ENCODE assay signal across 1 cellular context in genomic region chr15:75204340-75205063, GRCh38.
TF ChIP-seq lines count a peak whose summit lies in the region.

No MANE protein-coding gene starts in this region.

TF ChIP-seq in GM12878, 131 proteins besides CTCF, POLR2A, EP300 and RAD21 (continued from another document and continues in another):
- TF ChIP-seq BCL3 (IDR thresholded peaks at IDR 0.05; ENCODE audit: borderline replicate concordance, insufficient read depth, low read depth, low read length, poor library complexity, severe bottlenecking) (peak; percentile 11), RCOR1 (conservative IDR thresholded peaks at IDR 0.05; ENCODE audit: low read depth, low read length) (0 out of 2 replicates have a peak, but pooled peaks have one; percentile 39), PBX3 (IDR thresholded peaks at IDR 0.05; ENCODE audit: insufficient replicate concordance, low read depth, low read length) (no peak), ZNF24 (IDR thresholded peaks at IDR 0.05) (no peak), PRDM15 (CRISPR knock-in tag; IDR thresholded peaks at IDR 0.05) (no peak), MYC (IDR thresholded peaks at IDR 0.05; ENCODE audit: insufficient read depth, insufficient read length, insufficient replicate concordance, low read length, severe bottlenecking) (peak; percentile 67), ZNF384 (IDR thresholded peaks at IDR 0.05; ENCODE audit: borderline replicate concordance, low read depth, low read length) (no peak), IKZF1 (conservative IDR thresholded peaks at IDR 0.05) (peak; percentile 81), FOXM1 (IDR thresholded peaks at IDR 0.05; ENCODE audit: low read depth, low read length) (no peak), CHD2 (IDR thresholded peaks at IDR 0.05; ENCODE audit: borderline replicate concordance, low read depth, low read length) (peak; percentile 81), RB1 (IDR thresholded peaks at IDR 0.05; ENCODE audit: borderline replicate concordance) (peak; percentile 69; the same call in 1 of the 2 replicates), BHLHE40 (IDR thresholded peaks at IDR 0.05; ENCODE audit: borderline replicate concordance in 1 of 2, low read depth in 2 of 2, low read length in 1 of 2) (peak; percentile 82 to 87), IRF5 (IDR thresholded peaks at IDR 0.05; ENCODE audit: borderline replicate concordance) (no peak), SUPT20H (IDR thresholded peaks at IDR 0.05; ENCODE audit: borderline replicate concordance, control insufficient read depth, low read depth, low read length) (no peak), SRF (IDR thresholded peaks at IDR 0.05; ENCODE audit: low read depth in 2 of 2, low read length in 2 of 2) (no peak), SREBF1 (IDR thresholded peaks at IDR 0.05; ENCODE audit: low read length) (no peak), E4F1 (IDR thresholded peaks at IDR 0.05; ENCODE audit: borderline replicate concordance, partially characterized antibody) (peak; percentile 21), BACH1 (IDR thresholded peaks at IDR 0.05; ENCODE audit: borderline replicate concordance) (no peak), ZBTB4 (CRISPR knock-in tag; IDR thresholded peaks at IDR 0.05) (no peak), KAT2A (conservative IDR thresholded peaks at IDR 0.05; ENCODE audit: control insufficient read depth, low read depth, low read length) (no peak), CEBPZ (IDR thresholded peaks at IDR 0.05; ENCODE audit: low read depth, low read length) (no peak), CEBPB (IDR thresholded peaks at IDR 0.05; ENCODE audit: borderline replicate concordance in 1 of 2, low read depth in 2 of 2, low read length in 2 of 2) (no peak), MTA2 (IDR thresholded peaks at IDR 0.05; ENCODE audit: low read depth) (peak; percentile 36; the same call in 1 of the 2 replicates), USF1 (IDR thresholded peaks at IDR 0.05; ENCODE audit: borderline replicate concordance, extremely low read length, insufficient read depth, low read depth, low read length) (no peak), TARDBP (IDR thresholded peaks at IDR 0.05; ENCODE audit: borderline replicate concordance) (no peak; the same call in 1 of the 2 replicates), ZNF687 (IDR thresholded peaks at IDR 0.05) (peak; percentile 40; the same call in 1 of the 2 replicates), STAT1 (conservative IDR thresholded peaks at IDR 0.05) (no peak), TCF7 (IDR thresholded peaks at IDR 0.05; ENCODE audit: borderline replicate concordance) (no peak), RELA (IDR thresholded peaks at IDR 0.05; ENCODE audit: borderline replicate concordance, partially characterized antibody) (peak; percentile 36), BMI1 (IDR thresholded peaks at IDR 0.05; ENCODE audit: borderline replicate concordance) (no peak), RUNX3 (IDR thresholded peaks at IDR 0.05; ENCODE audit: low read length) (no peak), SMAD1 (IDR thresholded peaks at IDR 0.05; ENCODE audit: low read depth, partially characterized antibody) (no peak), NFYA (IDR thresholded peaks at IDR 0.05; ENCODE audit: borderline replicate concordance, low read depth, low read length) (no peak), MTA3 (IDR thresholded peaks at IDR 0.05; ENCODE audit: borderline replicate concordance, low read length) (no peak)
